In genomic region chr18:10834128-10834815, GRCh38 we compare ENCODE assay signal across 17 cellular contexts.
DNase-seq lines count a peak whose midpoint lies in the region; ATAC-seq, FAIRE-seq and TF ChIP-seq lines count a peak whose summit lies in the region.
"Had no signal": no experiment of that assay in that cellular context is flagged by ENCODE, and none has a peak within 500 bp of the region (broad histone marks: within the 10 kb centered on the region; RNA-seq: fewer than 3 reads in every experiment).

No MANE protein-coding gene starts in this region.

- H3K36me3 ChIP-seq in IMR-90 (ENCODE audit: control insufficient read depth, insufficient read depth, low read length) (peaks cover 2% of the 10 kb centered on the region; the same call in 1 of the 2 replicates), astrocyte (ENCODE audit: insufficient read depth, low read length) (no peaks in the 10 kb centered on the region), esophagus squamous epithelium (no peaks in the 10 kb centered on the region), prostate gland (no peaks in the 10 kb centered on the region)

- H4K8ac ChIP-seq in IMR-90 (ENCODE audit: low read depth in 2 of 2, low read length in 2 of 2) = no peak overlapping the region

- H3K27me3 Mint-ChIP-seq in astrocyte (ENCODE audit: low read depth, unreplicated experiment) (no peaks in the 10 kb centered on the region), mesothelial cell of epicardium (ENCODE audit: low read depth) (no peaks in the 10 kb centered on the region)

- CTCF ChIA-PET in IMR-90 (lab: Yijun Ruan, JAX) = no interaction called here

- no peak overlapping the region for H2BK120ac ChIP-seq in IMR-90 (ENCODE audit: low read depth, low read length)

- H3K4me1 ChIP-seq in IMR-90 (ENCODE audit: control insufficient read depth, insufficient read depth, low read length) (peaks cover 8% of the 10 kb centered on the region), astrocyte (ENCODE audit: insufficient read depth, low read length) (no peaks in the 10 kb centered on the region), esophagus squamous epithelium (peaks cover 0 to 32% (median 4%) of the 10 kb centered on the region in 3 donors), prostate gland (replicated peaks) (no peaks in the 10 kb centered on the region)

- H3K27ac ChIP-seq in IMR-90 (ENCODE audit: insufficient read depth, low read length) = no peak overlapping the region
- no peak overlapping the region for H3K27ac ChIP-seq in astrocyte (ENCODE audit: low read depth, low read length)
- peak overlapping the region; percentile 33 to 74 (median 46) for H3K27ac ChIP-seq in esophagus squamous epithelium
- no peak overlapping the region for H3K27ac ChIP-seq in prostate gland
- H3K27ac ChIP-seq: GM23248, HL-60 had no signal

- H3K4me3 Mint-ChIP-seq in astrocyte (ENCODE audit: unreplicated experiment) = no peak overlapping the region
- H3K4me3 Mint-ChIP-seq in mesothelial cell of epicardium = no peak overlapping the region
- H3K4me3 Mint-ChIP-seq: B cell; CD4-positive, alpha-beta T cell had no signal

- no peak overlapping the region for H3K4me2 ChIP-seq in IMR-90 (ENCODE audit: low read depth, low read length)
- no peak overlapping the region for H3K4me2 ChIP-seq in astrocyte (ENCODE audit: low read length)

- no peak overlapping the region for H3K23ac ChIP-seq in IMR-90 (ENCODE audit: low read depth, low read length)

- no peaks in the 10 kb centered on the region for H3K79me2 ChIP-seq in astrocyte (ENCODE audit: insufficient read depth, low read length)

- intact Hi-C loops in IMR-90 (cut with micrococcal nuclease) = no loop called here
- intact Hi-C loops in esophagus squamous epithelium (cut with DNase I) = no loop called here
- intact Hi-C loops in prostate gland (cut with DNase I) = no loop called here

- POLR2A ChIA-PET in IMR-90 (lab: Charles Lee; ENCODE audit: unreplicated experiment) = no interaction called here

- H3K4me3 ChIP-seq in IMR-90 (ENCODE audit: insufficient read depth, low read depth, low read length) (no peak overlapping the region), astrocyte (ENCODE audit: insufficient read depth, low read depth, low read length) (no peak overlapping the region), esophagus squamous epithelium (no peak overlapping the region), prostate gland (no peak overlapping the region)
- H3K4me3 ChIP-seq: GM23248 had no signal

- in situ Hi-C loops in IMR-90 (cut with MboI; ENCODE audit: low sequenced_read_pairs) = no loop called here

- H4K5ac ChIP-seq in IMR-90 (ENCODE audit: low read depth, low read length) = no peak overlapping the region

- H3K14ac ChIP-seq in IMR-90 (replicated peaks; ENCODE audit: low read depth, low read length) = no peak overlapping the region

- no peaks in the 10 kb centered on the region for H3K9me1 ChIP-seq in IMR-90 (ENCODE audit: insufficient read depth, low read length)

- no peak overlapping the region for H2AK9ac ChIP-seq in IMR-90 (replicated peaks; ENCODE audit: low read depth, low read length, poor library complexity)

- H3K18ac ChIP-seq in IMR-90 (ENCODE audit: low read depth, low read length) = peak overlapping the region; percentile 71; the same call in 1 of the 2 replicates

- no peak overlapping the region for H3K4ac ChIP-seq in IMR-90 (ENCODE audit: low read depth, low read length)

- H3K9me3 Mint-ChIP-seq in astrocyte (ENCODE audit: unreplicated experiment) (peaks cover 2% of the 10 kb centered on the region), mesothelial cell of epicardium (peaks cover 16% of the 10 kb centered on the region)
- H3K9me3 Mint-ChIP-seq: CD4-positive, alpha-beta T cell had no signal

- H3K27me3 ChIP-seq in IMR-90 (ENCODE audit: control insufficient read depth, insufficient read depth, low read length) = no peaks in the 10 kb centered on the region
- H3K27me3 ChIP-seq in astrocyte (ENCODE audit: insufficient read depth, low read length) = no peaks in the 10 kb centered on the region
- no peaks in the 10 kb centered on the region for H3K27me3 ChIP-seq in esophagus squamous epithelium
- H3K27me3 ChIP-seq in prostate gland (replicated peaks; ENCODE audit: insufficient read depth) = no peaks in the 10 kb centered on the region

- no peak overlapping the region for H2BK20ac ChIP-seq in IMR-90 (ENCODE audit: low read depth, low read length)

- H3K27ac Mint-ChIP-seq in astrocyte (ENCODE audit: unreplicated experiment) = peak overlapping the region; percentile 49
- peak overlapping the region; percentile 92 for H3K27ac Mint-ChIP-seq in mesothelial cell of epicardium
- H3K27ac Mint-ChIP-seq: B cell; CD4-positive, alpha-beta T cell had no signal

- H2AFZ ChIP-seq in IMR-90 (replicated peaks; ENCODE audit: low read length, poor library complexity) (no peak overlapping the region), astrocyte (ENCODE audit: low read depth, low read length) (no peak overlapping the region)
- H2AFZ ChIP-seq: GM23248 had no signal

- H3K4me1 Mint-ChIP-seq in astrocyte (ENCODE audit: low read depth, unreplicated experiment) = peaks cover 3% of the 10 kb centered on the region
- peaks cover 28% of the 10 kb centered on the region for H3K4me1 Mint-ChIP-seq in mesothelial cell of epicardium
- H3K4me1 Mint-ChIP-seq: B cell had no signal

- no peak for FAIRE-seq in astrocyte (lab: Jason Lieb, UNC)
- FAIRE-seq: A204.1, GM18507, H54 had no signal

- H3K56ac ChIP-seq in IMR-90 (ENCODE audit: extremely low read depth, insufficient read depth, low read length) = no peak overlapping the region

- no peak overlapping the region for H2AK5ac ChIP-seq in IMR-90 (ENCODE audit: low read depth, low read length)

- no peak for TF ChIP-seq CTCF in IMR-90 (conservative IDR thresholded peaks at IDR 0.05; ENCODE audit: low read depth, low read length)
- no peak for TF ChIP-seq CTCF in astrocyte (IDR thresholded peaks at IDR 0.05; ENCODE audit: insufficient read depth, low read depth, low read length)
- no peak for TF ChIP-seq CTCF in esophagus squamous epithelium (IDR thresholded peaks at IDR 0.05)
- TF ChIP-seq CTCF in mesothelial cell of epicardium (IDR thresholded peaks at IDR 0.05; ENCODE audit: unreplicated experiment) = no peak
- no peak for TF ChIP-seq CTCF in prostate gland (IDR thresholded peaks at IDR 0.05)

- no CpG with 5 or more reads among the region's 6 CpGs for WGBS in IMR-90 (ENCODE audit: extremely low coverage in 2 of 2, insufficient read length in 1 of 2), 2 experiments
- WGBS in esophagus squamous epithelium, 2 donors = 74 to 82% methylated on average over 6 of the region's 6 CpGs
- WGBS in prostate gland = 90% methylated on average over 6 of the region's 6 CpGs

- H3K9ac ChIP-seq in IMR-90 (ENCODE audit: low read depth, low read length) = no peak overlapping the region
- H3K9ac ChIP-seq in astrocyte (ENCODE audit: low read length) = no peak overlapping the region
- H3K9ac ChIP-seq: GM23248 had no signal

- DNase-seq in IMR-90 (no peak), astrocyte (ENCODE audit: low read depth) (no peak), esophagus squamous epithelium (lab: John Stamatoyannopoulos, UW) (no peak), mesothelial cell of epicardium (ENCODE audit: low spot score in 2 of 2, unreplicated experiment in 2 of 2) (no peak), NCI-H1092 treated with DMSO at 0.1 percent for 48 hours (lab: John Stamatoyannopoulos, UW) (no peak), prostate gland (ENCODE audit: low spot score) (no peak)
- DNase-seq in stimulated activated CD8-positive, alpha-beta memory T cell treated with anti-CD3 and anti-CD28 coated beads, Interleukin-4, amount 100 ng/mL, for 48 hours = no peak
- DNase-seq: C1 segment of cervical spinal cord; Calu3; CD4-positive, alpha-beta T cell; DMS 273 treated with DMSO at 0.1 percent for 48 hours; GM23248 had no signal

- no peak overlapping the region for H2BK15ac ChIP-seq in IMR-90 (ENCODE audit: low read depth, low read length)

- H4K91ac ChIP-seq in IMR-90 (ENCODE audit: insufficient read depth, low read depth, low read length) = no peak overlapping the region

- no peak for TF ChIP-seq RAD21 in IMR-90 (IDR thresholded peaks at IDR 0.05; ENCODE audit: low read length)

- no peaks in the 10 kb centered on the region for H3K79me1 ChIP-seq in IMR-90 (ENCODE audit: low read depth in 1 of 2, low read length in 2 of 2)

- H3K36me3 Mint-ChIP-seq in astrocyte (ENCODE audit: low read depth, unreplicated experiment) (peaks cover 6% of the 10 kb centered on the region), mesothelial cell of epicardium (peaks cover 8% of the 10 kb centered on the region)

- dilution Hi-C loops in IMR-90 (cut with HindIII; ENCODE audit: low sequenced_read_pairs, unreplicated experiment) = no loop called here

- H4K20me1 ChIP-seq in IMR-90 (ENCODE audit: insufficient read depth, low read length) = no peaks in the 10 kb centered on the region
- H4K20me1 ChIP-seq in astrocyte (ENCODE audit: insufficient read depth, low read length) = no peaks in the 10 kb centered on the region

- no TSS peak for BruUV-seq in IMR-90 (replicated peaks; lab: Mats Ljungman, UMichigan)

- H2BK5ac ChIP-seq in IMR-90 (ENCODE audit: low read depth, low read length, poor library complexity, severe bottlenecking) = no peak overlapping the region

- ATAC-seq in IMR-90 (ENCODE audit: low read depth) = no peak

- TF ChIP-seq POLR2A in IMR-90 (IDR thresholded peaks at IDR 0.05; ENCODE audit: low read depth, low read length) (no peak), esophagus squamous epithelium (IDR thresholded peaks at IDR 0.05) (no peak), prostate gland (IDR thresholded peaks at IDR 0.05) (no peak)

- no peaks in the 10 kb centered on the region for H3K9me3 ChIP-seq in IMR-90 (ENCODE audit: control insufficient read depth, insufficient read depth, low read length)
- no peaks in the 10 kb centered on the region for H3K9me3 ChIP-seq in astrocyte (ENCODE audit: insufficient read depth, low read depth, low read length)
- no peaks in the 10 kb centered on the region for H3K9me3 ChIP-seq in esophagus squamous epithelium
- no peaks in the 10 kb centered on the region for H3K9me3 ChIP-seq in prostate gland

TF ChIP-seq in IMR-90, 13 proteins besides CTCF, POLR2A, EP300 and RAD21 (continues in another document):
- TF ChIP-seq CEBPB (IDR thresholded peaks at IDR 0.05; ENCODE audit: low read depth, low read length) (no peak), NFE2L2 (IDR thresholded peaks at IDR 0.05; ENCODE audit: low read depth, low read length) (no peak), ELK1 (IDR thresholded peaks at IDR 0.05; ENCODE audit: borderline replicate concordance, low read depth, low read length) (no peak), FOS (IDR thresholded peaks at IDR 0.05; ENCODE audit: low read depth, low read length) (no peak), RFX5 (IDR thresholded peaks at IDR 0.05; ENCODE audit: low read depth, low read length) (no peak), CHD1 (IDR thresholded peaks at IDR 0.05; ENCODE audit: low read depth, low read length) (no peak)

Comparison
In these comparisons a context has a peak if more than half of its experiments do, and no peak if none do; other contexts are left out.
1. H3K27ac ChIP-seq: peak in esophagus squamous epithelium (4 of 4); none in IMR-90 (single experiment), astrocyte (single experiment) and prostate gland (0 of 2).